ENCODE assay signal across 9 cellular contexts in the genomic region with DNA sequence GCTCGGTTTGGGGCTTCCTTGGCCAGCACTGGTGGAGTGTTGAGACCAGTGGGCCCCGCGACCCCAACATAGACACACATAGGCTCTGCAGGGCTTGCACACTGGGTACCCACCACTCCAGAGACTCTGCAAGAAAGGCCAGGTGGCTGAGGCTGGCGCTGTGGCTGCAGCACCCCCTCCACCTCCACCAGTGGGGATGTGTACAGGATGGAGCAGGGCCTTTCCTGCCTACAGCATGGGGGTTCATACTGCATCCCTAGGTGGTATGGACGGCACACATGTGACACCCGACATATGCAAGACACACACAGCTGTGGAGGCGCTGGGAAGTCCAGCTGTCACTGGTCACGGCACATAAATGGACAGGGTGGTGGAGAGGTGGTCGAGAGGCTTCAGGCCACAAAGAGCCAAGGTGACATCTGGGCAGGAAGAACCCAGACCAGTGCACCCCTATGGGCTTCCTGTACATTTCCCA. TPM values are rescaled to one million over a fixed set of nuclear protein-coding genes. Genes with fewer than 3 reads are reported as not detected.
DNase-seq lines count a peak whose midpoint lies in the region; ATAC-seq and TF ChIP-seq lines count a peak whose summit lies in the region.
"Had no signal": no experiment of that assay in that cellular context is flagged by ENCODE, and none has a peak within 500 bp of the region (broad histone marks: within the 10 kb centered on the region; RNA-seq: fewer than 3 reads in every experiment).

No MANE protein-coding gene starts in this region.

- no peaks in the 10 kb centered on the region for H3K9me3 ChIP-seq in cardiac muscle cell (ENCODE audit: low read depth)
- no peaks in the 10 kb centered on the region for H3K9me3 ChIP-seq in mucosa of rectum (ENCODE audit: control insufficient read depth in 2 of 2, low read length in 2 of 2)

- intact Hi-C loops in Right ventricle myocardium inferior (cut with DNase I), result no loop called here

- peaks cover 20% of the 10 kb centered on the region for H3K4me1 ChIP-seq in cardiac muscle cell (ENCODE audit: low read depth)
- H3K4me1 ChIP-seq in mucosa of rectum (ENCODE audit: control insufficient read depth in 2 of 2, insufficient read depth in 2 of 2, low read length in 2 of 2), result peaks cover 48 to 55% of the 10 kb centered on the region in 2 donors

- H3K9ac ChIP-seq in mucosa of rectum (ENCODE audit: low read depth in 1 of 2, low read length in 2 of 2), result peak overlapping the region; percentile 68 to 74

- no peak for DNase-seq in cardiac muscle cell (ENCODE audit: low read depth in 1 of 2, low spot score in 1 of 2)
- no peak for DNase-seq in Right ventricle myocardium inferior (ENCODE audit: missing footprints)
- DNase-seq in cardiac fibroblast (ENCODE audit: low read depth in 2 of 2), result no peak
- DNase-seq in SHP77 treated with DMSO at 0.1 percent for 48 hours (lab: John Stamatoyannopoulos, UW), result no peak
- DNase-seq in NCI-H524 treated with DMSO at 0.1 percent for 48 hours (lab: John Stamatoyannopoulos, UW), result no peak
- DNase-seq: NCI-H1694 had no signal

- H3K4me3 ChIP-seq in cardiac muscle cell (peak overlapping the region; percentile 56), cardiac fibroblast (replicated peaks in 1 of 2; ENCODE audit: low read depth in 2 of 2, low read length in 2 of 2) (peak overlapping the region; percentile 42 to 62), mucosa of rectum (ENCODE audit: low read length in 2 of 2) (peak overlapping the region; percentile 83 to 88)

- ATAC-seq in Right ventricle myocardium inferior (no peak), GM21825 (IDR thresholded peaks at IDR 0.05; ENCODE audit: unreplicated experiment) (no peak), GM18519 (IDR thresholded peaks at IDR 0.05; ENCODE audit: low FRiP score, unreplicated experiment) (no peak)

- H3K36me3 ChIP-seq in cardiac muscle cell (no peaks in the 10 kb centered on the region), mucosa of rectum (ENCODE audit: control insufficient read depth in 2 of 2, insufficient read depth in 2 of 2, low read length in 2 of 2) (peaks cover 8 to 9% of the 10 kb centered on the region in 2 donors)

- H3K27ac ChIP-seq in cardiac muscle cell (no peak overlapping the region), mucosa of rectum (ENCODE audit: low read depth in 2 of 2, low read length in 2 of 2) (peak overlapping the region in 1 of 2 donors; percentile 84)

- H3K27me3 ChIP-seq in cardiac muscle cell (no peaks in the 10 kb centered on the region), mucosa of rectum (ENCODE audit: control insufficient read depth in 2 of 2, insufficient read depth in 2 of 2, low read length in 2 of 2) (no peaks in the 10 kb centered on the region)

- TF ChIP-seq CTCF in cardiac muscle cell (IDR thresholded peaks at IDR 0.05; ENCODE audit: low read depth, low read length), result no peak
- no peak for TF ChIP-seq CTCF in cardiac fibroblast (IDR thresholded peaks at IDR 0.05; ENCODE audit: low read depth, low read length)

RNA-seq across cellular contexts. Expression of gene RNPEPL1, which starts 1.3 kb away (rescaled TPM):
- total RNA-seq in cardiac muscle cell, result 43.5 and 49.0 TPM in 2 replicates
- polyA plus RNA-seq in cardiac muscle cell, result 59.7 and 61.2 TPM in 2 replicates
- total RNA-seq in Right ventricle myocardium inferior, result 98.4 TPM

RNA-seq across cellular contexts. Expression of gene DUSP28, which starts 9.4 kb away (rescaled TPM):
- total RNA-seq in cardiac muscle cell (10.2 and 29.2 TPM in 2 replicates), Right ventricle myocardium inferior (14.4 TPM)
- polyA plus RNA-seq in cardiac muscle cell, result 22.1 and 24.9 TPM in 2 replicates

RNA-seq across cellular contexts. Expression of gene ANKMY1, which starts 11.8 kb away (rescaled TPM):
- 6.9 and 10.8 TPM in 2 replicates for total RNA-seq in cardiac muscle cell
- polyA plus RNA-seq in cardiac muscle cell, result 7.6 and 10.1 TPM in 2 replicates
- total RNA-seq in Right ventricle myocardium inferior, result 5.9 TPM

RNA-seq across cellular contexts. Expression of gene CAPN10, which starts 17.0 kb away (rescaled TPM):
- total RNA-seq in cardiac muscle cell (60.8 and 61.6 TPM in 2 replicates), Right ventricle myocardium inferior (51.8 TPM)
- 57.9 and 62.8 TPM in 2 replicates for polyA plus RNA-seq in cardiac muscle cell

RNA-seq across cellular contexts. Expression of gene GPR35, which starts 55.7 kb away (rescaled TPM):
- total RNA-seq in cardiac muscle cell, result 0.70 and 5.1 TPM in 2 replicates
- polyA plus RNA-seq in cardiac muscle cell, result 0.40 and 1.9 TPM in 2 replicates
- total RNA-seq in Right ventricle myocardium inferior, result 2.2 TPM
